ENCODE assay signal across 8 cellular contexts in genomic region chr4:22962186-22962786, GRCh38.
DNase-seq lines count a peak whose midpoint lies in the region; ATAC-seq and TF ChIP-seq lines count a peak whose summit lies in the region.

No MANE protein-coding gene starts in this region.

- peaks cover 9% of the 10 kb centered on the region for H3K4me1 Mint-ChIP-seq in Calu3 (ENCODE audit: low read depth, unreplicated experiment)

- TF ChIP-seq CTCF in Calu3 (IDR thresholded peaks at IDR 0.05; ENCODE audit: unreplicated experiment) = no peak
- TF ChIP-seq CTCF in lower lobe of right lung (IDR thresholded peaks at IDR 0.05) = peak; percentile 33

- H3K27ac ChIP-seq in lower lobe of right lung = no peak overlapping the region

- H3K9me3 ChIP-seq in lower lobe of right lung = no peaks in the 10 kb centered on the region

- no peaks in the 10 kb centered on the region for H3K27me3 ChIP-seq in lower lobe of right lung (ENCODE audit: low read depth)

- DNase-seq in Calu3 (peak; percentile 30), KBM-7 (peak; percentile 28), astrocyte of the hippocampus (ENCODE audit: low read depth, low spot score) (peak; percentile 75), lower lobe of right lung (no peak), Ammon's horn (ENCODE audit: low spot score) (no peak)
- DNase-seq in stimulated activated naive CD4-positive, alpha-beta T cell treated with Interleukin-2 at 50 U/mL for 16 hours (lab: John Stamatoyannopoulos, UW) = no peak

- H3K36me3 ChIP-seq in lower lobe of right lung = no peaks in the 10 kb centered on the region

- no TSS peak for BruUV-seq in Calu3 (replicated peaks; lab: Mats Ljungman, UMichigan)

- H3K9me3 Mint-ChIP-seq in Calu3 (ENCODE audit: low read depth, unreplicated experiment) = no peaks in the 10 kb centered on the region

- H3K4me3 ChIP-seq in lower lobe of right lung = no peak overlapping the region

- peak overlapping the region; percentile 37 for H3K27ac Mint-ChIP-seq in Calu3 (ENCODE audit: unreplicated experiment)

- H3K27me3 Mint-ChIP-seq in Calu3 (ENCODE audit: unreplicated experiment) = no peaks in the 10 kb centered on the region

- no peaks in the 10 kb centered on the region for H3K4me1 ChIP-seq in lower lobe of right lung

- ATAC-seq in lower lobe of right lung = no peak
- no peak for ATAC-seq in HG02759 (IDR thresholded peaks at IDR 0.05; ENCODE audit: unreplicated experiment)
- no peak for ATAC-seq in GM21737 (IDR thresholded peaks at IDR 0.05; ENCODE audit: unreplicated experiment)

- in situ Hi-C loops in KBM-7 (cut with MboI; ENCODE audit: low pct_unique_long_range_greater_than_20kb, low sequenced_read_pairs) = no loop called here

- CTCF ChIA-PET in Calu3 (lab: Charles Lee) = no interaction called here

- intact Hi-C loops in Calu3 (cut with micrococcal nuclease; ENCODE audit: unreplicated experiment) (loop anchor here (1.0 to 10.0 kb wide), 4 partner anchors 65 to 373 kb away; no protein-coding TSS in a partner anchor), lower lobe of right lung (cut with DNase I) (no loop called here)

- peaks cover 5% of the 10 kb centered on the region for H3K36me3 Mint-ChIP-seq in Calu3 (ENCODE audit: insufficient read depth, unreplicated experiment)

- H3K4me3 Mint-ChIP-seq in Calu3 (ENCODE audit: low read depth, unreplicated experiment) = no peak overlapping the region

Comparison
In these comparisons a context has a peak if more than half of its experiments do, and no peak if none do; other contexts are left out.
1. DNase-seq: peak in Calu3 (single experiment), KBM-7 (single experiment) and astrocyte of the hippocampus (single experiment); none in lower lobe of right lung (single experiment), stimulated activated naive CD4-positive, alpha-beta T cell treated with Interleukin-2 at 50 U/mL for 16 hours (single experiment) and Ammon's horn (single experiment).